Comparison of ENCODE assay signal across 1 cellular context in the genomic region with DNA sequence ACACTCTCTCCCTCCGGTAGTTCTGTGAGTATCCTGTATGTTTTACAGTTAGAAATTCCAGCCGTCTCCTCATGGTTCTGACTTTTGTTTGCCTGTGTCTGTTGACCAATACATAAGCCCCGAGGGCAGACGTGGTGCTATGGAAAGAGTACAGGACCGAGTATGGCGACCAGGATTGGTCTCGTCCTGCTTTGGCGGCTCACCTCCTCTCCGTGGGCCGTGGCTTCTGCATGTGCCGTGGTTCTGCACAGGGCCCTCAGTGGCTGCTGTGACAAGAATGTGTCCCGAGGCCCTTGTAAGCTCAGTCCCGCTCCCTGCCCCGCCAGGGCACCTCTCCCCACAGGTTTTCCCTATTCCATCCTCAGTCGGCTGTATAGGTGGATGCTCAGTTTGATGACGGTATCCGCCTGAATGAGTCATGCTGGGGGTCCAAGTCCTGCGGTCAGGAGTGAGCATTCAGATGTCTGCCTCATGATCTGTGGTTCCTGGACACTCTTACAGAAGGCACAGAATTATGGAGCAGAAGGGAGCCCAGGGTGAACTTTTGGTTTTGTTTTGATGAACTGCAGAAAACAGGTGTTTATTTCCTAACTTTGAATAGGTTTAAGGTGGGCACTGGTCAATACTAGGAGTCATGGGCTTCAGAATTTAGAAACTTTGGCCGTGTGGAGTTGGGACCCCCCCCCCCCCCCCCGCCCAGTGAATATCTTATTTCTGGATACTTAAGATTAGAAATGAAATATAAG.
A peak's percentile ranks its signal among the peaks of the same experiment; 100 is the strongest.
TF ChIP-seq lines count a peak whose summit lies in the region.

No MANE protein-coding gene starts in this region.

TF ChIP-seq in HEK293, 187 proteins besides CTCF, POLR2A, EP300 and RAD21 (continued from another document and continues in another):
- TF ChIP-seq, protein P1, sequence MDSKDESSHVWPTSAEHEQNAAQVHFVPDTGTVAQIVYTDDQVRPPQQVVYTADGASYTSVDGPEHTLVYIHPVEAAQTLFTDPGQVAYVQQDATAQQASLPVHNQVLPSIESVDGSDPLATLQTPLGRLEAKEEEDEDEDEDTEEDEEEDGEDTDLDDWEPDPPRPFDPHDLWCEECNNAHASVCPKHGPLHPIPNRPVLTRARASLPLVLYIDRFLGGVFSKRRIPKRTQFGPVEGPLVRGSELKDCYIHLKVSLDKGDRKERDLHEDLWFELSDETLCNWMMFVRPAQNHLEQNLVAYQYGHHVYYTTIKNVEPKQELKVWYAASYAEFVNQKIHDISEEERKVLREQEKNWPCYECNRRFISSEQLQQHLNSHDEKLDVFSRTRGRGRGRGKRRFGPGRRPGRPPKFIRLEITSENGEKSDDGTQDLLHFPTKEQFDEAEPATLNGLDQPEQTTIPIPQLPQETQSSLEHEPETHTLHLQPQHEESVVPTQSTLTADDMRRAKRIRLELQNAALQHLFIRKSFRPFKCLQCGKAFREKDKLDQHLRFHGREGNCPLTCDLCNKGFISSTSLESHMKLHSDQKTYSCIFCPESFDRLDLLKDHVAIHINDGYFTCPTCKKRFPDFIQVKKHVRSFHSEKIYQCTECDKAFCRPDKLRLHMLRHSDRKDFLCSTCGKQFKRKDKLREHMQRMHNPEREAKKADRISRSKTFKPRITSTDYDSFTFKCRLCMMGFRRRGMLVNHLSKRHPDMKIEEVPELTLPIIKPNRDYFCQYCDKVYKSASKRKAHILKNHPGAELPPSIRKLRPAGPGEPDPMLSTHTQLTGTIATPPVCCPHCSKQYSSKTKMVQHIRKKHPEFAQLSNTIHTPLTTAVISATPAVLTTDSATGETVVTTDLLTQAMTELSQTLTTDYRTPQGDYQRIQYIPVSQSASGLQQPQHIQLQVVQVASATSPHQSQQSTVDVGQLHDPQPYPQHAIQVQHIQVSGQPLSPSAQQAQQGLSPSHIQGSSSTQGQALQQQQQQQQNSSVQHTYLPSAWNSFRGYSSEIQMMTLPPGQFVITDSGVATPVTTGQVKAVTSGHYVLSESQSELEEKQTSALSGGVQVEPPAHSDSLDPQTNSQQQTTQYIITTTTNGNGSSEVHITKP (tag by site-specific recombination; IDR thresholded peaks at IDR 0.05) = peak; percentile 67
- TF ChIP-seq ZBTB17 (tag by site-specific recombination; IDR thresholded peaks at IDR 0.05) = peak; percentile 70
- no peak for TF ChIP-seq ZNF133 (tag by site-specific recombination; IDR thresholded peaks at IDR 0.05)
- TF ChIP-seq, protein P2, sequence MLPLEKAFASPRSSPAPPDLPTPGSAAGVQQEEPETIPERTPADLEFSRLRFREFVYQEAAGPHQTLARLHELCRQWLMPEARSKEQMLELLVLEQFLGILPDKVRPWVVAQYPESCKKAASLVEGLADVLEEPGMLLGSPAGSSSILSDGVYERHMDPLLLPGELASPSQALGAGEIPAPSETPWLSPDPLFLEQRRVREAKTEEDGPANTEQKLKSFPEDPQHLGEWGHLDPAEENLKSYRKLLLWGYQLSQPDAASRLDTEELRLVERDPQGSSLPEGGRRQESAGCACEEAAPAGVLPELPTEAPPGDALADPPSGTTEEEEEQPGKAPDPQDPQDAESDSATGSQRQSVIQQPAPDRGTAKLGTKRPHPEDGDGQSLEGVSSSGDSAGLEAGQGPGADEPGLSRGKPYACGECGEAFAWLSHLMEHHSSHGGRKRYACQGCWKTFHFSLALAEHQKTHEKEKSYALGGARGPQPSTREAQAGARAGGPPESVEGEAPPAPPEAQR (tag by site-specific recombination; IDR thresholded peaks at IDR 0.05) = no peak
- TF ChIP-seq ZNF560 (tag by site-specific recombination; IDR thresholded peaks at IDR 0.05; ENCODE audit: borderline replicate concordance) = no peak
- peak; percentile 58 for TF ChIP-seq ZNF335 (tag by site-specific recombination; conservative IDR thresholded peaks at IDR 0.05)
- TF ChIP-seq, protein P3, sequence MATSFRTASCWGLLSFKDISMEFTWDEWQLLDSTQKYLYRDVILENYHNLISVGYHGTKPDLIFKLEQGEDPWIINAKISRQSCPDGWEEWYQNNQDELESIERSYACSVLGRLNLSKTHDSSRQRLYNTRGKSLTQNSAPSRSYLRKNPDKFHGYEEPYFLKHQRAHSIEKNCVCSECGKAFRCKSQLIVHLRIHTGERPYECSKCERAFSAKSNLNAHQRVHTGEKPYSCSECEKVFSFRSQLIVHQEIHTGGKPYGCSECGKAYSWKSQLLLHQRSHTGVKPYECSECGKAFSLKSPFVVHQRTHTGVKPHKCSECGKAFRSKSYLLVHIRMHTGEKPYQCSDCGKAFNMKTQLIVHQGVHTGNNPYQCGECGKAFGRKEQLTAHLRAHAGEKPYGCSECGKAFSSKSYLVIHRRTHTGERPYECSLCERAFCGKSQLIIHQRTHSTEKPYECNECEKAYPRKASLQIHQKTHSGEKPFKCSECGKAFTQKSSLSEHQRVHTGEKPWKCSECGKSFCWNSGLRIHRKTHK (tag by site-specific recombination; IDR thresholded peaks at IDR 0.05) = no peak
- TF ChIP-seq, protein P4, sequence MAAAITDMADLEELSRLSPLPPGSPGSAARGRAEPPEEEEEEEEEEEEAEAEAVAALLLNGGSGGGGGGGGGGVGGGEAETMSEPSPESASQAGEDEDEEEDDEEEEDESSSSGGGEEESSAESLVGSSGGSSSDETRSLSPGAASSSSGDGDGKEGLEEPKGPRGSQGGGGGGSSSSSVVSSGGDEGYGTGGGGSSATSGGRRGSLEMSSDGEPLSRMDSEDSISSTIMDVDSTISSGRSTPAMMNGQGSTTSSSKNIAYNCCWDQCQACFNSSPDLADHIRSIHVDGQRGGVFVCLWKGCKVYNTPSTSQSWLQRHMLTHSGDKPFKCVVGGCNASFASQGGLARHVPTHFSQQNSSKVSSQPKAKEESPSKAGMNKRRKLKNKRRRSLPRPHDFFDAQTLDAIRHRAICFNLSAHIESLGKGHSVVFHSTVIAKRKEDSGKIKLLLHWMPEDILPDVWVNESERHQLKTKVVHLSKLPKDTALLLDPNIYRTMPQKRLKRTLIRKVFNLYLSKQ (tag by site-specific recombination; IDR thresholded peaks at IDR 0.05; ENCODE audit: borderline replicate concordance) = no peak
- TF ChIP-seq ZFHX2 (tag by site-specific recombination; conservative IDR thresholded peaks at IDR 0.05) = no peak
- TF ChIP-seq YY2 (tag by site-specific recombination; IDR thresholded peaks at IDR 0.05) = no peak
- no peak for TF ChIP-seq ZNF302 (tag by site-specific recombination; IDR thresholded peaks at IDR 0.05; ENCODE audit: low read depth)
- TF ChIP-seq EGR2 (tag by site-specific recombination; IDR thresholded peaks at IDR 0.05; ENCODE audit: low read depth) = no peak
- TF ChIP-seq, protein P5, sequence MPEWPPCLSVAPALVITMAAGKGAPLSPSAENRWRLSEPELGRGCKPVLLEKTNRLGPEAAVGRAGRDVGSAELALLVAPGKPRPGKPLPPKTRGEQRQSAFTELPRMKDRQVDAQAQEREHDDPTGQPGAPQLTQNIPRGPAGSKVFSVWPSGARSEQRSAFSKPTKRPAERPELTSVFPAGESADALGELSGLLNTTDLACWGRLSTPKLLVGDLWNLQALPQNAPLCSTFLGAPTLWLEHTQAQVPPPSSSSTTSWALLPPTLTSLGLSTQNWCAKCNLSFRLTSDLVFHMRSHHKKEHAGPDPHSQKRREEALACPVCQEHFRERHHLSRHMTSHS (tag by site-specific recombination; IDR thresholded peaks at IDR 0.05) = no peak
- TF ChIP-seq GLI4 (tag by site-specific recombination; IDR thresholded peaks at IDR 0.05) = no peak
- 0 out of 2 replicates have a peak, but pooled peaks have one; percentile 35 for TF ChIP-seq SP2 (tag by site-specific recombination; IDR thresholded peaks at IDR 0.05)
- TF ChIP-seq KLF1 (tag by site-specific recombination; IDR thresholded peaks at IDR 0.05) = no peak
- TF ChIP-seq, protein P6, sequence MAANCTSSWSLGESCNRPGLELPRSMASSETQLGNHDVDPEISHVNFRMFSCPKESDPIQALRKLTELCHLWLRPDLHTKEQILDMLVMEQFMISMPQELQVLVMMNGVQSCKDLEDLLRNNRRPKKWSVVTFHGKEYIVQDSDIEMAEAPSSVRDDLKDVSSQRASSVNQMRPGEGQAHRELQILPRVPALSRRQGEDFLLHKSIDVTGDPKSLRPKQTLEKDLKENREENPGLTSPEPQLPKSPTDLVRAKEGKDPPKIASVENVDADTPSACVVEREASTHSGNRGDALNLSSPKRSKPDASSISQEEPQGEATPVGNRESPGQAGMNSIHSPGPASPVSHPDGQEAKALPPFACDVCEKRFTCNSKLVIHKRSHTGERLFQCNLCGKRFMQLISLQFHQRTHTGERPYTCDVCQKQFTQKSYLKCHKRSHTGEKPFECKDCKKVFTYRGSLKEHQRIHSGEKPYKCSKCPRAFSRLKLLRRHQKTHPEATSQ (tag by site-specific recombination; IDR thresholded peaks at IDR 0.05) = no peak
- no peak for TF ChIP-seq ZNF19 (tag by site-specific recombination; IDR thresholded peaks at IDR 0.05; ENCODE audit: low read depth)
- TF ChIP-seq ZNF747 (tag by site-specific recombination; IDR thresholded peaks at IDR 0.05) = no peak
- no peak for TF ChIP-seq ZNF837 (tag by site-specific recombination; IDR thresholded peaks at IDR 0.05)
- TF ChIP-seq, protein P7, sequence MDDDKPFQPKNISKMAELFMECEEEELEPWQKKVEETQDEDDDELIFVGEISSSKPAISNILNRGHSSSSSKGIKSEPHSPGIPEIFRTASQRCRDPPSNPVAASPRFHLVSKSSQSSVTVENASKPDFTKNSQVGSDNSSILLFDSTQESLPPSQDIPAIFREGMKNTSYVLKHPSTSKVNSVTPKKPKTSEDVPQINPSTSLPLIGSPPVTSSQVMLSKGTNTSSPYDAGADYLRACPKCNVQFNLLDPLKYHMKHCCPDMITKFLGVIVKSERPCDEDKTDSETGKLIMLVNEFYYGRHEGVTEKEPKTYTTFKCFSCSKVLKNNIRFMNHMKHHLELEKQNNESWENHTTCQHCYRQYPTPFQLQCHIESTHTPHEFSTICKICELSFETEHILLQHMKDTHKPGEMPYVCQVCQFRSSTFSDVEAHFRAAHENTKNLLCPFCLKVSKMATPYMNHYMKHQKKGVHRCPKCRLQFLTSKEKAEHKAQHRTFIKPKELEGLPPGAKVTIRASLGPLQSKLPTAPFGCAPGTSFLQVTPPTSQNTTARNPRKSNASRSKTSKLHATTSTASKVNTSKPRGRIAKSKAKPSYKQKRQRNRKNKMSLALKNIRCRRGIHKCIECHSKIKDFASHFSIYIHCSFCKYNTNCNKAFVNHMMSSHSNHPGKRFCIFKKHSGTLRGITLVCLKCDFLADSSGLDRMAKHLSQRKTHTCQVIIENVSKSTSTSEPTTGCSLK (tag by site-specific recombination; IDR thresholded peaks at IDR 0.05) = no peak
- no peak for TF ChIP-seq ZNF768 (tag by site-specific recombination; IDR thresholded peaks at IDR 0.05)
- TF ChIP-seq, protein P8, sequence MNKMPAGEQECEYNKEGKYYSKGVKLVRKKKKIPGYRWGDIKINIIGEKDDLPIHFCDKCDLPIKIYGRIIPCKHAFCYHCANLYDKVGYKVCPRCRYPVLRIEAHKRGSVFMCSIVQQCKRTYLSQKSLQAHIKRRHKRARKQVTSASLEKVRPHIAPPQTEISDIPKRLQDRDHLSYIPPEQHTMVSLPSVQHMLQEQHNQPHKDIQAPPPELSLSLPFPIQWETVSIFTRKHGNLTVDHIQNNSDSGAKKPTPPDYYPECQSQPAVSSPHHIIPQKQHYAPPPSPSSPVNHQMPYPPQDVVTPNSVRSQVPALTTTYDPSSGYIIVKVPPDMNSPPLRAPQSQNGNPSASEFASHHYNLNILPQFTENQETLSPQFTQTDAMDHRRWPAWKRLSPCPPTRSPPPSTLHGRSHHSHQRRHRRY (tag by site-specific recombination; IDR thresholded peaks at IDR 0.05) = no peak
- TF ChIP-seq ZNF596 (tag by site-specific recombination; IDR thresholded peaks at IDR 0.05) = no peak
- TF ChIP-seq ZNF555 (tag by site-specific recombination; conservative IDR thresholded peaks at IDR 0.05) = no peak
- TF ChIP-seq ZNF777 (tag by site-specific recombination; IDR thresholded peaks at IDR 0.05; ENCODE audit: borderline replicate concordance) = no peak
- no peak for TF ChIP-seq ZNF677 (tag by site-specific recombination; IDR thresholded peaks at IDR 0.05)
- TF ChIP-seq OVOL3 (tag by site-specific recombination; IDR thresholded peaks at IDR 0.05) = no peak
- no peak for TF ChIP-seq PRDM1 (tag by site-specific recombination; IDR thresholded peaks at IDR 0.05)
- 0 out of 2 replicates have a peak, but pooled peaks have one; percentile 32 for TF ChIP-seq ZNF76 (tag by site-specific recombination; IDR thresholded peaks at IDR 0.05; ENCODE audit: borderline replicate concordance, low read depth)
- TF ChIP-seq ZXDB (tag by site-specific recombination; IDR thresholded peaks at IDR 0.05) = no peak
- TF ChIP-seq ZNF404 (tag by site-specific recombination; IDR thresholded peaks at IDR 0.05) = no peak
- TF ChIP-seq KLF10 (tag by site-specific recombination; IDR thresholded peaks at IDR 0.05) = no peak
- TF ChIP-seq ZSCAN30 (tag by site-specific recombination; IDR thresholded peaks at IDR 0.05) = no peak
- TF ChIP-seq ZNF670 (tag by site-specific recombination; IDR thresholded peaks at IDR 0.05; ENCODE audit: low read depth) = no peak
- TF ChIP-seq ZNF426 (tag by site-specific recombination; IDR thresholded peaks at IDR 0.05) = no peak
- TF ChIP-seq ZNF416 (tag by site-specific recombination; IDR thresholded peaks at IDR 0.05) = no peak
- TF ChIP-seq ZSCAN23 (tag by site-specific recombination; IDR thresholded peaks at IDR 0.05) = no peak
- TF ChIP-seq RBAK (tag by site-specific recombination; IDR thresholded peaks at IDR 0.05) = no peak
- no peak for TF ChIP-seq ZNF266 (tag by site-specific recombination; IDR thresholded peaks at IDR 0.05; ENCODE audit: low read depth)
- TF ChIP-seq, protein P9, sequence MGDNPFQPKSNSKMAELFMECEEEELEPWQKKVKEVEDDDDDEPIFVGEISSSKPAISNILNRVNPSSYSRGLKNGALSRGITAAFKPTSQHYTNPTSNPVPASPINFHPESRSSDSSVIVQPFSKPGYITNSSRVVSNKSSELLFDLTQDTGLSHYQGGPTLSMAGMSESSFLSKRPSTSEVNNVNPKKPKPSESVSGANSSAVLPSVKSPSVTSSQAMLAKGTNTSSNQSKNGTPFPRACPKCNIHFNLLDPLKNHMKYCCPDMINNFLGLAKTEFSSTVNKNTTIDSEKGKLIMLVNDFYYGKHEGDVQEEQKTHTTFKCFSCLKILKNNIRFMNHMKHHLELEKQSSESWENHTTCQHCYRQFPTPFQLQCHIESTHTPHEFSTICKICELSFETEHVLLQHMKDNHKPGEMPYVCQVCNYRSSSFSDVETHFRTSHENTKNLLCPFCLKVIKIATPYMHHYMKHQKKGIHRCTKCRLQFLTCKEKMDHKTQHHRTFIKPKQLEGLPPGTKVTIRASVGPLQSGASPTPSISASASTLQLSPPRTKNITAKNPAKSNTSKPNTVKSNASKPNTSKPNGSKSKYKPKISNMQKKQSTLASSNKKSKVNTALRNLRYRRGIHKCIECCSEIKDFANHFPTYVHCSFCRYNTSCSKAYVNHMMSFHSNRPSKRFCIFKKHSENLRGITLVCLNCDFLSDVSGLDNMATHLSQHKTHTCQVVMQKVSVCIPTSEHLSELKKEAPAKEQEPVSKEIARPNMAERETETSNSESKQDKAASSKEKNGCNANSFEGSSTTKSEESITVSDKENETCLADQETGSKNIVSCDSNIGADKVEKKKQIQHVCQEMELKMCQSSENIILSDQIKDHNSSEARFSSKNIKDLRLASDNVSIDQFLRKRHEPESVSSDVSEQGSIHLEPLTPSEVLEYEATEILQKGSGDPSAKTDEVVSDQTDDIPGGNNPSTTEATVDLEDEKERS (tag by site-specific recombination; IDR thresholded peaks at IDR 0.05) = no peak
- no peak for TF ChIP-seq GLI2 (tag by site-specific recombination; IDR thresholded peaks at IDR 0.05; ENCODE audit: borderline replicate concordance, low read depth)
- no peak for TF ChIP-seq ZNF311 (tag by site-specific recombination; IDR thresholded peaks at IDR 0.05; ENCODE audit: borderline replicate concordance)
- TF ChIP-seq ZBTB21 (tag by site-specific recombination; IDR thresholded peaks at IDR 0.05) = peak; percentile 63; the same call in 1 of the 2 replicates
- TF ChIP-seq SALL2 (tag by site-specific recombination; IDR thresholded peaks at IDR 0.05; ENCODE audit: borderline replicate concordance) = no peak
- TF ChIP-seq TCF7L2 (IDR thresholded peaks at IDR 0.05; ENCODE audit: borderline replicate concordance, low read depth, low read length) = no peak
